8 cellular contexts compared by ENCODE assay signal in the genomic region with DNA sequence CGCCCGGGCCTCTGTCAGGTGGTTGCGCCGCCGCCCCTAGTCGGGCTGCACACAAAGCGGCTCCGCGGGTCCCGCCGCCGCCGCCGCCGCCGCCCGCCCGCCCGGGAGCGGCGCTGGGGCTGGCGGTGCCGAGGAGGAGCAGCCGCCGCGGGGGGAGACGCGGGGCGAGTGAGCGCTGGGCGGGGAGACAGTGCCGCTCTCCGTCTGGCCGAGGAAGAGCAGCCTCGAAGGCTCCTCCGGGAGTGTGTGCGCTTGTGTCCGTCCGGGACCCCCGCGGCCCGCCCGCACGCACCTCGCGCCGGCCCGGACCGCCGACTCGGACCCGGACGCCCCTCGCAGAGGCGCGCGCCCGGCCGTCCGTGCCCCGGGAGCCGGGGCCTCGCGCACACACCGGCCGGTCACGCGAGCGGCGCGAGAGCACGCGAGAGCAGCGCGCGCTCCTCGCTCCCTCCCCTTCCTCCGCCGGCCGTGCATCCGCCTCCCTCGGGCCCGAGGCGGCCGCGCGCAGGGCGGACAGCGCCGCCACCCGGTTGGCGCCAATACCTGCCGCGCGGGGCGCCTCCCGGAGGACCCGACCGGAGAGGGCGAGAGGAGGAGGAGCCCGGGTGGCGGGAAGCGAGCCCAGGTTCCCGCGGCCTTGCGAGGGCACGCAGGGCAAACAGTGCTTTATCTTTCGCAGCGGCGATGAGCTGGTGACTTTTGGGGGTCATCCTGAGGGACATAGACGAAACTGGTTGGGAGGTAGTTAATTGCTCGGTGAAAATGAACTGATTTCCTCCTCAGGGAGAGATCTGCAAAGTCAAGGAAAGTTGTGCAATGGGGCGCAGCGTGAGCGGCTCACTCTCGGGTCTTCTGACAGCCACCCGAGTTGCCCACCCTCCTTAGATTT. TPM values are rescaled to one million over a fixed set of nuclear protein-coding genes. Genes with fewer than 3 reads are reported as not detected.
DNase-seq lines count a peak whose midpoint lies in the region; ATAC-seq and TF ChIP-seq lines count a peak whose summit lies in the region.

A gene with protein sequence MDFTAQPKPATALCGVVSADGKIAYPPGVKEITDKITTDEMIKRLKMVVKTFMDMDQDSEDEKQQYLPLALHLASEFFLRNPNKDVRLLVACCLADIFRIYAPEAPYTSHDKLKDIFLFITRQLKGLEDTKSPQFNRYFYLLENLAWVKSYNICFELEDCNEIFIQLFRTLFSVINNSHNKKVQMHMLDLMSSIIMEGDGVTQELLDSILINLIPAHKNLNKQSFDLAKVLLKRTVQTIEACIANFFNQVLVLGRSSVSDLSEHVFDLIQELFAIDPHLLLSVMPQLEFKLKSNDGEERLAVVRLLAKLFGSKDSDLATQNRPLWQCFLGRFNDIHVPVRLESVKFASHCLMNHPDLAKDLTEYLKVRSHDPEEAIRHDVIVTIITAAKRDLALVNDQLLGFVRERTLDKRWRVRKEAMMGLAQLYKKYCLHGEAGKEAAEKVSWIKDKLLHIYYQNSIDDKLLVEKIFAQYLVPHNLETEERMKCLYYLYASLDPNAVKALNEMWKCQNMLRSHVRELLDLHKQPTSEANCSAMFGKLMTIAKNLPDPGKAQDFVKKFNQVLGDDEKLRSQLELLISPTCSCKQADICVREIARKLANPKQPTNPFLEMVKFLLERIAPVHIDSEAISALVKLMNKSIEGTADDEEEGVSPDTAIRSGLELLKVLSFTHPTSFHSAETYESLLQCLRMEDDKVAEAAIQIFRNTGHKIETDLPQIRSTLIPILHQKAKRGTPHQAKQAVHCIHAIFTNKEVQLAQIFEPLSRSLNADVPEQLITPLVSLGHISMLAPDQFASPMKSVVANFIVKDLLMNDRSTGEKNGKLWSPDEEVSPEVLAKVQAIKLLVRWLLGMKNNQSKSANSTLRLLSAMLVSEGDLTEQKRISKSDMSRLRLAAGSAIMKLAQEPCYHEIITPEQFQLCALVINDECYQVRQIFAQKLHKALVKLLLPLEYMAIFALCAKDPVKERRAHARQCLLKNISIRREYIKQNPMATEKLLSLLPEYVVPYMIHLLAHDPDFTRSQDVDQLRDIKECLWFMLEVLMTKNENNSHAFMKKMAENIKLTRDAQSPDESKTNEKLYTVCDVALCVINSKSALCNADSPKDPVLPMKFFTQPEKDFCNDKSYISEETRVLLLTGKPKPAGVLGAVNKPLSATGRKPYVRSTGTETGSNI (N-terminal part only) (minus strand): TSS at position 423 of the 889 bp plus-strand sequence. CDS start 1,334 bp downstream, outside the sequence.

- H3K4me3 ChIP-seq in PC-3 (ENCODE audit: low read length) (peak within 1 kb of the TSS; percentile 96), muscle layer of colon (ENCODE audit: low read depth in 1 of 2, low read length in 2 of 2) (peak within 1 kb of the TSS; percentile 71 to 96)

- peak; percentile 70 for TF ChIP-seq CTCF in PC-3 (conservative IDR thresholded peaks at IDR 0.05; ENCODE audit: low read depth, low read length)

- peak; percentile 75 for TF ChIP-seq POLR2A in erythroblast (IDR thresholded peaks at IDR 0.05; ENCODE audit: low read length)

- H3K9ac ChIP-seq in PC-3 (ENCODE audit: low read length) (peak within 1 kb of the TSS; percentile 98), muscle layer of colon (ENCODE audit: low read length) (peak within 1 kb of the TSS; percentile 78)

- H3K27me3 ChIP-seq in PC-3 (ENCODE audit: low read length) (no peaks in the 10 kb centered on the region), muscle layer of colon (ENCODE audit: control insufficient read depth in 1 of 2, insufficient read depth in 2 of 2, low read length in 2 of 2) (no peaks in the 10 kb centered on the region)

- H3K4me2 ChIP-seq in PC-3 (ENCODE audit: low read length): peak within 1 kb of the TSS; percentile 98

- H3K79me2 ChIP-seq in PC-3 (ENCODE audit: low read length): peaks cover 46% of the 10 kb centered on the region

- peaks cover 12% of the 10 kb centered on the region for H3K4me1 ChIP-seq in PC-3 (ENCODE audit: insufficient read depth, low read length)
- H3K4me1 ChIP-seq in muscle layer of colon (ENCODE audit: insufficient read depth, low read length): peaks cover 10% of the 10 kb centered on the region

- no peaks in the 10 kb centered on the region for H3F3A ChIP-seq in PC-3 (ENCODE audit: low read length, unreplicated experiment)

- POLR2A ChIA-PET in PC-3 (lab: Charles Lee; ENCODE audit: unreplicated experiment): no interaction called here

- peak within 1 kb of the TSS; percentile 99 for H2AFZ ChIP-seq in PC-3 (ENCODE audit: low read length)

- 0 out of 2 replicates have a peak, but pooled peaks cover 8% of the 10 kb centered on the region for H4K20me1 ChIP-seq in PC-3 (ENCODE audit: low read length)

- peak; percentile 59 for DNase-seq in DMS153 (lab: John Stamatoyannopoulos, UW)
- peak; percentile 91 for DNase-seq in PC-3
- DNase-seq in activated T-cell treated with anti-CD3 and anti-CD28 coated beads, Interleukin-2, amount 50 U/mL, for 1 hour: peak; percentile 92
- DNase-seq in erythroblast (lab: John Stamatoyannopoulos, UW): peak; percentile 92 to 96
- peak; percentile 72 for DNase-seq in stimulated activated CD8-positive, alpha-beta memory T cell treated with anti-CD3 and anti-CD28 coated beads, Interleukin-7, amount 100 ng/mL, for 24 hours (ENCODE audit: low read depth)

- H3K36me3 ChIP-seq in PC-3 (ENCODE audit: low read depth, low read length): peaks cover 22% of the 10 kb centered on the region; the same call in 1 of the 2 replicates
- peaks cover 4% of the 10 kb centered on the region for H3K36me3 ChIP-seq in muscle layer of colon (ENCODE audit: insufficient read depth, low read length)

- CTCF ChIA-PET in PC-3 (lab: Charles Lee): no interaction called here

- H3K27ac ChIP-seq in PC-3 (ENCODE audit: low read length) (peak within 1 kb of the TSS; percentile 34), muscle layer of colon (ENCODE audit: low read depth, low read length) (peak within 1 kb of the TSS; percentile 94)

- intact Hi-C loops in PC-3 (cut with micrococcal nuclease): loop anchor here (5.0 to 10.0 kb wide), 3 partner anchors 80 to 513 kb away; a partner anchor contains a TSS

- TF ChIP-seq EP300 in Ishikawa (IDR thresholded peaks at IDR 0.05; ENCODE audit: borderline replicate concordance): no peak

- H3K9me3 ChIP-seq in PC-3 (ENCODE audit: low read length): no peaks in the 10 kb centered on the region
- H3K9me3 ChIP-seq in muscle layer of colon (ENCODE audit: low read length): no peaks in the 10 kb centered on the region

- no TSS peak for BruUV-seq in PC-3 (replicated peaks; lab: Mats Ljungman, UMichigan)

- peak; percentile 69 for ATAC-seq in GM21576 (IDR thresholded peaks at IDR 0.05; ENCODE audit: unreplicated experiment)
- ATAC-seq in PC-3: peak; percentile 78

- no peaks in the 10 kb centered on the region for H3K9me2 ChIP-seq in PC-3 (replicated peaks; ENCODE audit: low read length)

- peak; percentile 56; the same call in 1 of the 2 replicates for TF ChIP-seq RAD21 in Ishikawa (IDR thresholded peaks at IDR 0.05; ENCODE audit: low read depth)

TF ChIP-seq in Ishikawa, 13 proteins besides CTCF, POLR2A, EP300 and RAD21:
- no peak for TF ChIP-seq FOXM1 (IDR thresholded peaks at IDR 0.05; ENCODE audit: borderline replicate concordance, low read depth)
- TF ChIP-seq, protein P1, sequence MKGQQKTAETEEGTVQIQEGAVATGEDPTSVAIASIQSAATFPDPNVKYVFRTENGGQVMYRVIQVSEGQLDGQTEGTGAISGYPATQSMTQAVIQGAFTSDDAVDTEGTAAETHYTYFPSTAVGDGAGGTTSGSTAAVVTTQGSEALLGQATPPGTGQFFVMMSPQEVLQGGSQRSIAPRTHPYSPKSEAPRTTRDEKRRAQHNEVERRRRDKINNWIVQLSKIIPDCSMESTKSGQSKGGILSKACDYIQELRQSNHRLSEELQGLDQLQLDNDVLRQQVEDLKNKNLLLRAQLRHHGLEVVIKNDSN (IDR thresholded peaks at IDR 0.05): peak; percentile 48; the same call in 1 of the 2 replicates
- TF ChIP-seq ZBTB7A (IDR thresholded peaks at IDR 0.05; ENCODE audit: low read depth): no peak
- TF ChIP-seq, protein P2, sequence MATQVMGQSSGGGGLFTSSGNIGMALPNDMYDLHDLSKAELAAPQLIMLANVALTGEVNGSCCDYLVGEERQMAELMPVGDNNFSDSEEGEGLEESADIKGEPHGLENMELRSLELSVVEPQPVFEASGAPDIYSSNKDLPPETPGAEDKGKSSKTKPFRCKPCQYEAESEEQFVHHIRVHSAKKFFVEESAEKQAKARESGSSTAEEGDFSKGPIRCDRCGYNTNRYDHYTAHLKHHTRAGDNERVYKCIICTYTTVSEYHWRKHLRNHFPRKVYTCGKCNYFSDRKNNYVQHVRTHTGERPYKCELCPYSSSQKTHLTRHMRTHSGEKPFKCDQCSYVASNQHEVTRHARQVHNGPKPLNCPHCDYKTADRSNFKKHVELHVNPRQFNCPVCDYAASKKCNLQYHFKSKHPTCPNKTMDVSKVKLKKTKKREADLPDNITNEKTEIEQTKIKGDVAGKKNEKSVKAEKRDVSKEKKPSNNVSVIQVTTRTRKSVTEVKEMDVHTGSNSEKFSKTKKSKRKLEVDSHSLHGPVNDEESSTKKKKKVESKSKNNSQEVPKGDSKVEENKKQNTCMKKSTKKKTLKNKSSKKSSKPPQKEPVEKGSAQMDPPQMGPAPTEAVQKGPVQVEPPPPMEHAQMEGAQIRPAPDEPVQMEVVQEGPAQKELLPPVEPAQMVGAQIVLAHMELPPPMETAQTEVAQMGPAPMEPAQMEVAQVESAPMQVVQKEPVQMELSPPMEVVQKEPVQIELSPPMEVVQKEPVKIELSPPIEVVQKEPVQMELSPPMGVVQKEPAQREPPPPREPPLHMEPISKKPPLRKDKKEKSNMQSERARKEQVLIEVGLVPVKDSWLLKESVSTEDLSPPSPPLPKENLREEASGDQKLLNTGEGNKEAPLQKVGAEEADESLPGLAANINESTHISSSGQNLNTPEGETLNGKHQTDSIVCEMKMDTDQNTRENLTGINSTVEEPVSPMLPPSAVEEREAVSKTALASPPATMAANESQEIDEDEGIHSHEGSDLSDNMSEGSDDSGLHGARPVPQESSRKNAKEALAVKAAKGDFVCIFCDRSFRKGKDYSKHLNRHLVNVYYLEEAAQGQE (IDR thresholded peaks at IDR 0.05; ENCODE audit: low read depth): no peak
- no peak for TF ChIP-seq NFIC (IDR thresholded peaks at IDR 0.05)
- TF ChIP-seq, protein P3, sequence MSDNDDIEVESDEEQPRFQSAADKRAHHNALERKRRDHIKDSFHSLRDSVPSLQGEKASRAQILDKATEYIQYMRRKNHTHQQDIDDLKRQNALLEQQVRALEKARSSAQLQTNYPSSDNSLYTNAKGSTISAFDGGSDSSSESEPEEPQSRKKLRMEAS (IDR thresholded peaks at IDR 0.05): peak; percentile 94
- TF ChIP-seq TAF1 (IDR thresholded peaks at IDR 0.05; ENCODE audit: low read depth): 0 out of 2 replicates have a peak, but pooled peaks have one; percentile 48
- TF ChIP-seq EGR1 (IDR thresholded peaks at IDR 0.05): no peak
- peak; percentile 39; the same call in 1 of the 2 replicates for TF ChIP-seq TCF12 (IDR thresholded peaks at IDR 0.05; ENCODE audit: low read depth)
- no peak for TF ChIP-seq TEAD4 (IDR thresholded peaks at IDR 0.05)
- no peak for TF ChIP-seq CREB1 (IDR thresholded peaks at IDR 0.05; ENCODE audit: low read depth)
- TF ChIP-seq CEBPB (IDR thresholded peaks at IDR 0.05): peak; percentile 88
- no peak for TF ChIP-seq YY1 (IDR thresholded peaks at IDR 0.05; ENCODE audit: low read depth)

RNA-seq across cellular contexts. Expression of the gene that starts here (rescaled TPM):
- total RNA-seq in PC-3 (2014; rRNA removed): 39.9 and 49.8 TPM in 2 replicates

Comparison
In these comparisons a context has a peak if more than half of its experiments do, and no peak if none do; other contexts are left out.
1. Peak in every context shown above with its lines: DNase-seq, ATAC-seq, H3K4me3 ChIP-seq and H3K27ac ChIP-seq.